23 cellular contexts compared by ENCODE assay signal in genomic region chr3:166986000-166986399, GRCh38.
DNase-seq lines count a peak whose midpoint lies in the region; TF ChIP-seq lines count a peak whose summit lies in the region.
"Had no signal": no experiment of that assay in that cellular context is flagged by ENCODE, and none has a peak within 500 bp of the region (broad histone marks: within the 10 kb centered on the region; RNA-seq: fewer than 3 reads in every experiment).

No MANE protein-coding gene starts in this region.

- peak overlapping the region; percentile 47; the same call in 1 of the 2 replicates for H3K27ac Mint-ChIP-seq in HFFc6
- no peak overlapping the region for H3K27ac Mint-ChIP-seq in neural progenitor cell
- no peak overlapping the region for H3K27ac Mint-ChIP-seq in mesothelial cell of epicardium

- no peaks in the 10 kb centered on the region for H3F3A ChIP-seq in neural progenitor cell (ENCODE audit: low read depth)

- no peak overlapping the region for H3K4me3 ChIP-seq in ACC112 (ENCODE audit: low read depth, low read length)
- no peak overlapping the region for H3K4me3 ChIP-seq in neural progenitor cell
- H3K4me3 ChIP-seq: A549, HAP-1, PC-9 had no signal

- DNase-seq in HFFc6 (no peak), astrocyte of the hippocampus (ENCODE audit: low read depth, low spot score) (peak; percentile 7), neural progenitor cell (ENCODE audit: low spot score) (no peak), KBM-7 (no peak), mesothelial cell of epicardium (ENCODE audit: low spot score in 2 of 2, unreplicated experiment in 2 of 2) (no peak), head of caudate nucleus (no peak)
- DNase-seq: BE2C, EL, GF-D8, Kasumi-1, MM.1S, NCI-H1092, NCI-H1436, NCI-H187 treated with DMSO at 0.1 percent for 48 hours, NCI-H2107, NCI-H446 treated with DMSO at 0.1 percent for 48 hours, NCI-H526 treated with DMSO at 0.1 percent for 48 hours, PC-9, SIG-M5 had no signal

- peaks cover 9% of the 10 kb centered on the region for H3K4me1 ChIP-seq in ACC112 (ENCODE audit: control insufficient read depth, insufficient read depth, low read length, unreplicated experiment)
- peaks cover 12% of the 10 kb centered on the region for H3K4me1 ChIP-seq in neural progenitor cell
- H3K4me1 ChIP-seq: A549, BE2C had no signal

- peaks cover 7% of the 10 kb centered on the region for H3K9me3 Mint-ChIP-seq in HFFc6
- H3K9me3 Mint-ChIP-seq in neural progenitor cell: no peaks in the 10 kb centered on the region
- no peaks in the 10 kb centered on the region for H3K9me3 Mint-ChIP-seq in mesothelial cell of epicardium

- H3K79me2 ChIP-seq in ACC112 (ENCODE audit: control insufficient read depth, insufficient read depth, low read length, unreplicated experiment) (no peaks in the 10 kb centered on the region), neural progenitor cell (ENCODE audit: low read depth) (no peaks in the 10 kb centered on the region)

- H3K27me3 ChIP-seq in ACC112 (ENCODE audit: insufficient read depth, low read length): no peaks in the 10 kb centered on the region
- no peaks in the 10 kb centered on the region for H3K27me3 ChIP-seq in neural progenitor cell
- H3K27me3 ChIP-seq: BE2C had no signal

- H3K4me3 Mint-ChIP-seq in HFFc6: no peak overlapping the region
- H3K4me3 Mint-ChIP-seq in neural progenitor cell: no peak overlapping the region
- H3K4me3 Mint-ChIP-seq in mesothelial cell of epicardium: no peak overlapping the region

- H3K27me3 Mint-ChIP-seq in HFFc6 (ENCODE audit: insufficient read depth): no peaks in the 10 kb centered on the region; the same call in 1 of the 2 replicates
- H3K27me3 Mint-ChIP-seq in neural progenitor cell (ENCODE audit: insufficient read depth, low read depth): peaks cover 2% of the 10 kb centered on the region
- no peaks in the 10 kb centered on the region for H3K27me3 Mint-ChIP-seq in mesothelial cell of epicardium (ENCODE audit: low read depth)

- TF ChIP-seq CTCF in HFFc6 (IDR thresholded peaks at IDR 0.05) (no peak), neural progenitor cell (IDR thresholded peaks at IDR 0.05) (no peak), mesothelial cell of epicardium (IDR thresholded peaks at IDR 0.05; ENCODE audit: unreplicated experiment) (no peak)

- H3K9ac ChIP-seq in neural progenitor cell: no peak overlapping the region

- H3K36me3 Mint-ChIP-seq in HFFc6 (ENCODE audit: low read depth) (no peaks in the 10 kb centered on the region), neural progenitor cell (no peaks in the 10 kb centered on the region), mesothelial cell of epicardium (no peaks in the 10 kb centered on the region)

- no peak overlapping the region for H3K4me2 ChIP-seq in neural progenitor cell
- H3K4me2 ChIP-seq: A549 had no signal

- no peaks in the 10 kb centered on the region for H4K20me1 ChIP-seq in neural progenitor cell (ENCODE audit: low read depth)

- in situ Hi-C loops in KBM-7 (cut with MboI; ENCODE audit: low pct_unique_long_range_greater_than_20kb, low sequenced_read_pairs): no loop called here

- intact Hi-C loops in head of caudate nucleus (cut with DNase I): no loop called here

- H3K36me3 ChIP-seq in ACC112 (ENCODE audit: insufficient read depth, low read length) (no peaks in the 10 kb centered on the region), neural progenitor cell (no peaks in the 10 kb centered on the region)
- H3K36me3 ChIP-seq: BE2C, HAP-1 had no signal

- H3K27ac ChIP-seq in ACC112 (ENCODE audit: low read depth, low read length) (peak overlapping the region; percentile 71), neural progenitor cell (no peak overlapping the region)
- H3K27ac ChIP-seq: A549, PC-9, RWPE1 had no signal

- H2AFZ ChIP-seq in ACC112 (ENCODE audit: low read length, unreplicated experiment) (no peak overlapping the region), neural progenitor cell (replicated peaks) (peak overlapping the region; percentile 61)
- H2AFZ ChIP-seq: PC-9 had no signal

- no peaks in the 10 kb centered on the region for H3K9me3 ChIP-seq in neural progenitor cell (ENCODE audit: low read depth)
- H3K9me3 ChIP-seq: A549, BE2C, HAP-1 had no signal

- H3K4me1 Mint-ChIP-seq in HFFc6 (ENCODE audit: low read depth) (peaks cover 29% of the 10 kb centered on the region; the same call in 1 of the 2 replicates), neural progenitor cell (no peaks in the 10 kb centered on the region), mesothelial cell of epicardium (peaks cover 8% of the 10 kb centered on the region)
